In genomic region chr1:44792736-44793502, GRCh38 we compare ENCODE assay signal across 17 cellular contexts. TPM values are rescaled to one million over a fixed set of nuclear protein-coding genes. Genes with fewer than 3 reads are reported as not detected.
DNase-seq lines count a peak whose midpoint lies in the region; ATAC-seq, FAIRE-seq and TF ChIP-seq lines count a peak whose summit lies in the region.
"Had no signal": no experiment of that assay in that cellular context is flagged by ENCODE, and none has a peak within 500 bp of the region (broad histone marks: within the 10 kb centered on the region; RNA-seq: fewer than 3 reads in every experiment).

No MANE protein-coding gene starts in this region.

- no TSS peak for BruUV-seq in GM12878 (replicated peaks; lab: Mats Ljungman, UMichigan)

- no peak overlapping the region for H3K4ac ChIP-seq in neuronal stem cell (ENCODE audit: low read length)

- H3K23ac ChIP-seq in neuronal stem cell (ENCODE audit: low read depth, low read length, poor library complexity) = no peak overlapping the region

- H3K4me3 ChIP-seq in right cardiac atrium (ENCODE audit: low read length) (no peak overlapping the region), GM12878 (no peak overlapping the region), neuronal stem cell (ENCODE audit: low read length in 2 of 2) (no peak overlapping the region)
- H3K4me3 ChIP-seq: thoracic aorta had no signal

- CTCF ChIA-PET in GM12878 (lab: Yijun Ruan, JAX) = interaction anchor here (0.6 to 2.8 kb wide), 32 partner anchors 9 to 699 kb away, joined by 3 to 32 read pairs (median 4); partner anchors contain the start of genes BTBD19, EIF2B3, HECTD3 and UROD

- POLR2A ChIA-PET in GM12878 (lab: Charles Lee) = interaction anchor here (0.8 to 1.6 kb wide), 5 partner anchors 9 to 62 kb away, joined by 3 to 7 read pairs (median 4); partner anchors contain the start of genes RNU5D-1 and RPS8

- RAD21 ChIA-PET in GM12878 (lab: Charles Lee; ENCODE audit: unreplicated experiment) = interaction anchor here (0.5 to 1.7 kb wide), 14 partner anchors 9 to 511 kb away, joined by 3 to 16 read pairs (median 4); partner anchors contain the start of genes HECTD3 and UROD

- H3K79me2 ChIP-seq in GM12878 (ENCODE audit: control insufficient read depth, insufficient read depth, low read length) = no peaks in the 10 kb centered on the region

- no peaks in the 10 kb centered on the region for H3K27me3 ChIP-seq in right cardiac atrium (ENCODE audit: control insufficient read depth, insufficient read depth)
- no peaks in the 10 kb centered on the region for H3K27me3 ChIP-seq in GM12878 (replicated peaks in 1 of 2; ENCODE audit: control insufficient read depth in 2 of 2, insufficient read depth in 2 of 2, low read length in 1 of 2)
- peaks cover 0 to 3% (median 0%) of the 10 kb centered on the region in 3 experiments for H3K27me3 ChIP-seq in neuronal stem cell (ENCODE audit: control insufficient read depth in 3 of 3, insufficient read depth in 3 of 3, low read depth in 1 of 3, low read length in 3 of 3)

- ATAC-seq in right cardiac atrium (peak in 1 of 2 donors; percentile 4), GM12878 (no peak), HG03378 (IDR thresholded peaks at IDR 0.05; ENCODE audit: unreplicated experiment) (no peak)
- ATAC-seq in stimulated activated naive CD8-positive, alpha-beta T cell treated with anti-CD3 and anti-CD28 coated beads, Interleukin-15, amount 100 ng/mL, for 72 hours = no peak

- H3K9ac ChIP-seq in GM12878 (ENCODE audit: control insufficient read depth, insufficient read depth, low read length) (no peak overlapping the region), neuronal stem cell (ENCODE audit: low read depth, low read length, poor library complexity) (no peak overlapping the region)

- no peak overlapping the region for H3K14ac ChIP-seq in neuronal stem cell (ENCODE audit: low read length)

- no peak overlapping the region for H4K91ac ChIP-seq in neuronal stem cell (ENCODE audit: low read depth, low read length, poor library complexity)

- no peaks in the 10 kb centered on the region for H4K20me1 ChIP-seq in GM12878 (ENCODE audit: control insufficient read depth, insufficient read depth)

- FAIRE-seq in GM12878 (lab: Jason Lieb, UNC) = no peak
- FAIRE-seq: D721Med had no signal

- no peaks in the 10 kb centered on the region for H3K79me1 ChIP-seq in neuronal stem cell (ENCODE audit: low read depth, low read length)

- H3K27me3 Mint-ChIP-seq in stimulated activated naive CD8-positive, alpha-beta T cell treated with anti-CD3 and anti-CD28 coated beads, Interleukin-15, amount 100 ng/mL, for 72 hours = no peaks in the 10 kb centered on the region

- no peak overlapping the region for H4K8ac ChIP-seq in neuronal stem cell (ENCODE audit: low read depth, low read length)

- no peak for TF ChIP-seq CTCF in GM12878 (IDR thresholded peaks at IDR 0.05 in 2 of 3, conservative IDR thresholded peaks at IDR 0.05 in 1 of 3; ENCODE audit: control insufficient read depth in 2 of 3, extremely low read depth in 1 of 3, insufficient read depth in 1 of 3, low read depth in 3 of 3, low read length in 3 of 3)

- in situ Hi-C loops in GM12878 (cut with MboI) = no loop called here

- H2AFZ ChIP-seq in GM12878 (ENCODE audit: control insufficient read depth, low read depth, low read length) (peak overlapping the region; percentile 37; the same call in 1 of the 2 replicates), neuronal stem cell (ENCODE audit: low read length) (peak overlapping the region; percentile 63)

- no peaks in the 10 kb centered on the region for H3K9me3 Mint-ChIP-seq in stimulated activated naive CD8-positive, alpha-beta T cell treated with anti-CD3 and anti-CD28 coated beads, Interleukin-15, amount 100 ng/mL, for 72 hours
- H3K9me3 Mint-ChIP-seq: activated T-helper 1 cell treated with anti-CD3 and anti-CD28 coated beads, Interleukin-12 subunit alpha, Interleukin-12 subunit beta, Interleukin-2, Interleukin-4 antibody, amounts not matched to agents 30 ng/mL and 10 ng/mL and 1 ng/mL, durations not matched to agents 14 hours and 24 hours and 36 hours; T-helper 2 cell treated with Interferon-gamma antibody and Interleukin-4, amounts not matched to agents 5 μg/mL and 100 μg/mL, for 36 hours had no signal

- no peak overlapping the region for H3K4me3 Mint-ChIP-seq in stimulated activated naive CD8-positive, alpha-beta T cell treated with anti-CD3 and anti-CD28 coated beads, Interleukin-15, amount 100 ng/mL, for 72 hours
- H3K4me3 Mint-ChIP-seq: activated T-helper 1 cell treated with anti-CD3 and anti-CD28 coated beads, Interleukin-12 subunit alpha, Interleukin-12 subunit beta, Interleukin-2, Interleukin-4 antibody, amounts not matched to agents 30 ng/mL and 10 ng/mL and 1 ng/mL, durations not matched to agents 14 hours and 24 hours and 36 hours; T-helper 2 cell treated with Interferon-gamma antibody and Interleukin-4, amounts not matched to agents 5 μg/mL and 100 μg/mL, for 36 hours had no signal

- no peak overlapping the region for H2BK12ac ChIP-seq in neuronal stem cell (ENCODE audit: low read length)

- H2BK5ac ChIP-seq in neuronal stem cell (ENCODE audit: low read length) = no peak overlapping the region

- TF ChIP-seq POLR2A in GM12878 (IDR thresholded peaks at IDR 0.05; ENCODE audit: low read depth, low read length) = no peak

- no peak overlapping the region for H2BK15ac ChIP-seq in neuronal stem cell (ENCODE audit: low read length)

- no peak for TF ChIP-seq EP300 in GM12878 (IDR thresholded peaks at IDR 0.05; ENCODE audit: borderline replicate concordance in 1 of 2, control insufficient read depth in 1 of 2, low read depth in 2 of 2, low read length in 2 of 2)

- no peaks in the 10 kb centered on the region for H3K9me3 ChIP-seq in right cardiac atrium (ENCODE audit: control insufficient read depth, low read length)
- H3K9me3 ChIP-seq in GM12878 (replicated peaks; ENCODE audit: control insufficient read depth, insufficient read depth, low read length) = no peaks in the 10 kb centered on the region
- no peaks in the 10 kb centered on the region for H3K9me3 ChIP-seq in neuronal stem cell (replicated peaks in 1 of 2; ENCODE audit: control insufficient read depth in 2 of 2, insufficient read depth in 1 of 2, low read depth in 1 of 2, low read length in 2 of 2)
- H3K9me3 ChIP-seq: thoracic aorta had no signal

- peaks cover 9% of the 10 kb centered on the region for H3K4me1 Mint-ChIP-seq in stimulated activated naive CD8-positive, alpha-beta T cell treated with anti-CD3 and anti-CD28 coated beads, Interleukin-15, amount 100 ng/mL, for 72 hours

- peak overlapping the region in 1 of 2 donors; percentile 30 for H3K27ac Mint-ChIP-seq in stimulated activated naive CD8-positive, alpha-beta T cell treated with anti-CD3 and anti-CD28 coated beads, Interleukin-15, amount 100 ng/mL, for 72 hours
- H3K27ac Mint-ChIP-seq: activated T-helper 1 cell treated with anti-CD3 and anti-CD28 coated beads, Interleukin-12 subunit alpha, Interleukin-12 subunit beta, Interleukin-2, Interleukin-4 antibody, amounts not matched to agents 30 ng/mL and 10 ng/mL and 1 ng/mL, durations not matched to agents 14 hours and 24 hours and 36 hours; T-helper 2 cell treated with Interferon-gamma antibody and Interleukin-4, amounts not matched to agents 5 μg/mL and 100 μg/mL, for 36 hours had no signal

- TF ChIP-seq RAD21 in GM12878 (IDR thresholded peaks at IDR 0.05; ENCODE audit: insufficient read depth, low read depth, low read length) = no peak

- H3K4me1 ChIP-seq in right cardiac atrium (ENCODE audit: control insufficient read depth, insufficient read depth, low read length) (no peaks in the 10 kb centered on the region), GM12878 (ENCODE audit: control insufficient read depth, insufficient read depth, low read length) (no peaks in the 10 kb centered on the region), neuronal stem cell (ENCODE audit: control insufficient read depth in 2 of 2, insufficient read depth in 1 of 2, low read depth in 1 of 2, low read length in 2 of 2) (peaks cover 2 to 5% of the 10 kb centered on the region in 2 donors)

- peak overlapping the region; percentile 2 for H3K18ac ChIP-seq in neuronal stem cell (ENCODE audit: low read length)

- H3K27ac ChIP-seq in right cardiac atrium (ENCODE audit: low read length) (no peak overlapping the region), GM12878 (ENCODE audit: control insufficient read depth, insufficient read depth) (no peak overlapping the region), neuronal stem cell (replicated peaks; ENCODE audit: low read length) (no peak overlapping the region)

- DNase-seq in right cardiac atrium (peak in 2 of 3 donors; percentile 25 to 26), cardiac septum (ENCODE audit: low spot score) (no peak), GM12878 (ENCODE audit: low read depth, low spot score) (no peak), neuronal stem cell (ENCODE audit: low spot score) (no peak), NCI-H524 treated with DMSO at 0.1 percent for 48 hours (lab: John Stamatoyannopoulos, UW) (no peak)
- no peak for DNase-seq in activated CD4-positive, CD25-positive, alpha-beta regulatory T cell treated with anti-CD3 and anti-CD28 coated beads, Interleukin-2, amount 50 U/mL, for 72 hours
- no peak for DNase-seq in stimulated activated naive CD8-positive, alpha-beta T cell treated with anti-CD3 and anti-CD28 coated beads, Interleukin-15, amount 100 ng/mL, for 72 hours
- DNase-seq: hippocampal formation, NCI-H1694 treated with DMSO at 0.1 percent for 48 hours, NCI-H748 treated with DMSO at 0.1 percent for 48 hours had no signal

- no peak overlapping the region for H2BK120ac ChIP-seq in neuronal stem cell (ENCODE audit: low read depth, low read length)

- H2AK5ac ChIP-seq in neuronal stem cell (ENCODE audit: low read depth, low read length) = peak overlapping the region; percentile 53

- SMC1A ChIA-PET in GM12878 (lab: Charles Lee; ENCODE audit: uncharacterized antibody, unreplicated experiment) = interaction anchor here (0.6 to 2.5 kb wide), 12 partner anchors 12 to 555 kb away, joined by 3 to 10 read pairs (median 4); partner anchors contain the start of gene UROD

- no peak overlapping the region for H3K4me2 ChIP-seq in GM12878 (ENCODE audit: control insufficient read depth, insufficient read depth)
- no peak overlapping the region for H3K4me2 ChIP-seq in neuronal stem cell (ENCODE audit: insufficient read depth, low read length, poor library complexity, severe bottlenecking)

- intact Hi-C loops in right cardiac atrium (cut with DNase I) (no loop called here), cardiac septum (cut with DNase I) (no loop called here), GM12878 (cut with micrococcal nuclease; ENCODE audit: unreplicated experiment) (loop anchor here (2.0 to 5.0 kb wide), 3 partner anchors 44 to 509 kb away; partner anchors contain the start of gene UROD)

- WGBS in right cardiac atrium = 90% methylated on average over 9 of the region's 9 CpGs
- WGBS in GM12878 (ENCODE audit: insufficient coverage, insufficient replicate concordance, low lambda C conversion rate, missing lambda C conversion rate) = 58% methylated on average over 9 of the region's 9 CpGs
- WGBS in neuronal stem cell (ENCODE audit: extremely low coverage in 2 of 2, insufficient read length in 2 of 2, insufficient replicate concordance in 1 of 2), 2 donors = no CpG with 5 or more reads among the region's 9 CpGs

- H3K36me3 ChIP-seq in GM12878 (ENCODE audit: control insufficient read depth in 2 of 2, insufficient read depth in 2 of 2, low read length in 1 of 2) (no peaks in the 10 kb centered on the region), neuronal stem cell (replicated peaks in 1 of 2; ENCODE audit: control insufficient read depth in 2 of 2, insufficient read depth in 2 of 2, low read length in 2 of 2) (no peaks in the 10 kb centered on the region)
- H3K36me3 ChIP-seq: thoracic aorta had no signal

RNA-seq across cellular contexts. Expression of gene BEST4, which starts 4.9 kb away (rescaled TPM):
- total RNA-seq in right cardiac atrium = under 1 TPM; 0.14 to 0.28 (median 0.22) TPM
- 0.18 TPM for polyA plus RNA-seq in right cardiac atrium
- 0.11 TPM for total RNA-seq in cardiac septum
- 0.48 and 0.83 TPM in 2 replicates for total RNA-seq in GM12878 (2013; cell fraction: nucleolus; rRNA removed)
- 0.65 and 0.85 TPM in 2 replicates for total RNA-seq in GM12878 (2014; rRNA removed)
- 0.40 and 0.46 TPM in 2 replicates for total RNA-seq in GM12878 (2014; rRNA removed; fragmentation: Illumina TruSeq; extraction: Trizol)
- 1.3 and 1.5 TPM in 2 replicates for total RNA-seq in GM12878 (2021)
- 0.20 TPM for polyA plus RNA-seq in GM12878 (2011; ENCODE audit: low read depth)
- 0.08 TPM in 1 of 2 replicates, not detected in the other for polyA plus RNA-seq in GM12878 (2011; rRNA removed)
- polyA plus RNA-seq in GM12878 (2011; cell fraction: cytosol; rRNA removed) = 0.03 and 0.16 TPM in 2 replicates
- polyA plus RNA-seq in GM12878 (2011; cell fraction: nucleus; rRNA removed) = 0.22 TPM in 2 replicates
- polyA plus RNA-seq in GM12878 (2012) = 0.76 and 1.2 TPM in 2 replicates
- polyA plus RNA-seq in GM12878 (2014; fragmentation: Illumina TruSeq; extraction: Trizol) = 0.38 and 0.73 TPM in 2 replicates
- polyA plus RNA-seq in GM12878 (2014; fragmentation: Nextera tagmentation; extraction: Ambion mirVana) = under 1 TPM; 0.06 to 0.20 TPM
- polyA plus RNA-seq in GM12878 (2014; rRNA removed) = 0.76 and 0.94 TPM in 2 replicates
- polyA plus RNA-seq in GM12878 (2016; fragmentation: Nextera tagmentation; extraction: Ambion mirVana) = under 1 TPM; 0.43 to 0.98 TPM
- 0.10 TPM in 1 of 2 replicates, not detected in the other for polyA minus RNA-seq in GM12878 (2011; rRNA and poly(A)+ RNA removed)
- not detected in 2 replicates for polyA minus RNA-seq in GM12878 (2011; cell fraction: cytosol; rRNA and poly(A)+ RNA removed)
- 0.19 TPM in 1 of 2 replicates, not detected in the other for polyA minus RNA-seq in GM12878 (2011; cell fraction: nucleus; rRNA and poly(A)+ RNA removed)
- 2.1 TPM for polyA plus RNA-seq in neuronal stem cell (2013, experiment 1 of 2)
- polyA plus RNA-seq in neuronal stem cell (2013, experiment 2 of 2) = 1.9 TPM
- total RNA-seq: Right ventricle myocardium inferior had no signal

RNA-seq across cellular contexts. Expression of gene PLK3, which starts 7.3 kb away (rescaled TPM):
- total RNA-seq in right cardiac atrium (10 to 100 TPM in 1 of 4 donors, 1 to 10 TPM in 3; 6.0 to 11.4 (median 8.2) TPM), cardiac septum (8.4 TPM), GM12878 (2014; rRNA removed) (19.9 and 23.1 TPM in 2 replicates), GM12878 (2014; rRNA removed; fragmentation: Illumina TruSeq; extraction: Trizol) (8.1 and 9.0 TPM in 2 replicates), GM12878 (2021) (16.5 and 20.9 TPM in 2 replicates)
- polyA plus RNA-seq in right cardiac atrium (11.0 TPM), GM12878 (2011; rRNA removed) (6.4 and 11.6 TPM in 2 replicates), GM12878 (2014; fragmentation: Illumina TruSeq; extraction: Trizol) (5.4 and 9.3 TPM in 2 replicates), GM12878 (2014; fragmentation: Nextera tagmentation; extraction: Ambion mirVana) (1 to 10 TPM; 1.5 to 1.9 TPM), GM12878 (2014; rRNA removed) (23.2 and 29.2 TPM in 2 replicates), GM12878 (2016; fragmentation: Nextera tagmentation; extraction: Ambion mirVana) (10 to 100 TPM; 12.5 to 17.5 TPM)
- total RNA-seq in GM12878 (2013; cell fraction: nucleolus; rRNA removed) = 46.1 and 49.0 TPM in 2 replicates
- polyA plus RNA-seq in GM12878 (2011; ENCODE audit: low read depth) = 5.7 TPM
- 15.5 and 18.4 TPM in 2 replicates for polyA plus RNA-seq in GM12878 (2011; cell fraction: cytosol; rRNA removed)
- 86.8 and 98.6 TPM in 2 replicates for polyA plus RNA-seq in GM12878 (2011; cell fraction: nucleus; rRNA removed)
- 12.9 and 13.7 TPM in 2 replicates for polyA plus RNA-seq in GM12878 (2012)
- polyA minus RNA-seq in GM12878 (2011; rRNA and poly(A)+ RNA removed) = 10.7 and 18.8 TPM in 2 replicates
- 7.9 and 8.8 TPM in 2 replicates for polyA minus RNA-seq in GM12878 (2011; cell fraction: cytosol; rRNA and poly(A)+ RNA removed)
- polyA minus RNA-seq in GM12878 (2011; cell fraction: nucleus; rRNA and poly(A)+ RNA removed) = 30.6 and 52.9 TPM in 2 replicates
- 8.3 TPM for polyA plus RNA-seq in neuronal stem cell (2013, experiment 1 of 2)
- 7.4 TPM for polyA plus RNA-seq in neuronal stem cell (2013, experiment 2 of 2)

RNA-seq across cellular contexts. Expression of gene DYNLT4, which starts 14.2 kb away (rescaled TPM):
- total RNA-seq in right cardiac atrium = under 1 TPM in 3 of 4 donors, not detected in 1; 0.44 to 0.74 (median 0.47) TPM
- polyA plus RNA-seq in right cardiac atrium = 1.1 TPM
- not detected for total RNA-seq in cardiac septum
- total RNA-seq in GM12878 (2013; cell fraction: nucleolus; rRNA removed) = 1.3 TPM in 1 of 2 replicates, not detected in the other
- not detected in 2 replicates for total RNA-seq in GM12878 (2014; rRNA removed)
- not detected in 2 replicates for total RNA-seq in GM12878 (2014; rRNA removed; fragmentation: Illumina TruSeq; extraction: Trizol)
- 0.28 and 0.45 TPM in 2 replicates for total RNA-seq in GM12878 (2021)
- polyA plus RNA-seq in GM12878 (2011; ENCODE audit: low read depth) = not detected
- not detected in 2 replicates for polyA plus RNA-seq in GM12878 (2011; rRNA removed)
- polyA plus RNA-seq in GM12878 (2011; cell fraction: cytosol; rRNA removed) = 0.10 TPM in 1 of 2 replicates, not detected in the other
- 0.22 TPM in 1 of 2 replicates, not detected in the other for polyA plus RNA-seq in GM12878 (2011; cell fraction: nucleus; rRNA removed)
- not detected in 2 replicates for polyA plus RNA-seq in GM12878 (2012)
- not detected in 2 replicates for polyA plus RNA-seq in GM12878 (2014; fragmentation: Illumina TruSeq; extraction: Trizol)
- not detected for polyA plus RNA-seq in GM12878 (2014; fragmentation: Nextera tagmentation; extraction: Ambion mirVana)
- not detected in 2 replicates for polyA plus RNA-seq in GM12878 (2014; rRNA removed)
- polyA plus RNA-seq in GM12878 (2016; fragmentation: Nextera tagmentation; extraction: Ambion mirVana) = under 1 TPM in 1 of 2 experiments, not detected in 1; 0.23 TPM
- polyA minus RNA-seq in GM12878 (2011; rRNA and poly(A)+ RNA removed) = not detected in 2 replicates
- not detected in 2 replicates for polyA minus RNA-seq in GM12878 (2011; cell fraction: cytosol; rRNA and poly(A)+ RNA removed)
- polyA minus RNA-seq in GM12878 (2011; cell fraction: nucleus; rRNA and poly(A)+ RNA removed) = 0.57 and 0.60 TPM in 2 replicates
- not detected for polyA plus RNA-seq in neuronal stem cell (2013, experiment 1 of 2)
- polyA plus RNA-seq in neuronal stem cell (2013, experiment 2 of 2) = not detected
- total RNA-seq: thoracic aorta had no signal
- polyA plus RNA-seq: fibroblast of lung had no signal

RNA-seq across cellular contexts. Expression of gene BTBD19, which starts 15.4 kb away (rescaled TPM):
- total RNA-seq in right cardiac atrium (1 to 10 TPM; 5.1 to 8.8 (median 5.7) TPM), cardiac septum (4.4 TPM), GM12878 (2014; rRNA removed) (0.44 and 1.1 TPM in 2 replicates), GM12878 (2014; rRNA removed; fragmentation: Illumina TruSeq; extraction: Trizol) (0.18 and 0.45 TPM in 2 replicates), GM12878 (2021) (1.6 and 2.7 TPM in 2 replicates)
- polyA plus RNA-seq in right cardiac atrium (6.4 TPM), GM12878 (2011; rRNA removed) (0.30 and 0.67 TPM in 2 replicates), GM12878 (2014; fragmentation: Illumina TruSeq; extraction: Trizol) (0.29 and 0.37 TPM in 2 replicates), GM12878 (2014; fragmentation: Nextera tagmentation; extraction: Ambion mirVana) (under 1 TPM; 0.13 to 0.40 TPM), GM12878 (2014; rRNA removed) (1.0 and 3.0 TPM in 2 replicates), GM12878 (2016; fragmentation: Nextera tagmentation; extraction: Ambion mirVana) (under 1 TPM; 0.18 to 0.23 TPM)
- 3.8 and 5.1 TPM in 2 replicates for total RNA-seq in GM12878 (2013; cell fraction: nucleolus; rRNA removed)
- polyA plus RNA-seq in GM12878 (2011; ENCODE audit: low read depth) = 0.41 TPM
- 0.89 and 1.0 TPM in 2 replicates for polyA plus RNA-seq in GM12878 (2011; cell fraction: cytosol; rRNA removed)
- polyA plus RNA-seq in GM12878 (2011; cell fraction: nucleus; rRNA removed) = 3.0 and 3.1 TPM in 2 replicates
- 0.63 and 1.0 TPM in 2 replicates for polyA plus RNA-seq in GM12878 (2012)
- 0.80 and 1.2 TPM in 2 replicates for polyA minus RNA-seq in GM12878 (2011; rRNA and poly(A)+ RNA removed)
- 1.1 TPM in 1 of 2 replicates, not detected in the other for polyA minus RNA-seq in GM12878 (2011; cell fraction: cytosol; rRNA and poly(A)+ RNA removed)
- polyA minus RNA-seq in GM12878 (2011; cell fraction: nucleus; rRNA and poly(A)+ RNA removed) = 1.6 and 3.2 TPM in 2 replicates
- 2.2 TPM for polyA plus RNA-seq in neuronal stem cell (2013, experiment 1 of 2)
- 2.0 TPM for polyA plus RNA-seq in neuronal stem cell (2013, experiment 2 of 2)

RNA-seq across cellular contexts. Expression of gene RPS8, which starts 17.6 kb away (rescaled TPM):
- total RNA-seq in right cardiac atrium = 1,000 to 10,000 TPM in 1 of 4 donors, 100 to 1,000 TPM in 3; 848 to 1,081 (median 910) TPM
- polyA plus RNA-seq in right cardiac atrium = 1,144 TPM
- total RNA-seq in cardiac septum = 581 TPM
- total RNA-seq in GM12878 (2013; cell fraction: nucleolus; rRNA removed) = 330 and 356 TPM in 2 replicates
- 3,351 and 3,453 TPM in 2 replicates for total RNA-seq in GM12878 (2014; rRNA removed)
- total RNA-seq in GM12878 (2014; rRNA removed; fragmentation: Illumina TruSeq; extraction: Trizol) = 3,065 and 3,117 TPM in 2 replicates
- total RNA-seq in GM12878 (2021) = 3,050 and 3,180 TPM in 2 replicates
- polyA plus RNA-seq in GM12878 (2011; ENCODE audit: low read depth) = 4,615 TPM
- 2,404 and 2,482 TPM in 2 replicates for polyA plus RNA-seq in GM12878 (2011; rRNA removed)
- polyA plus RNA-seq in GM12878 (2011; cell fraction: cytosol; rRNA removed) = 2,295 and 2,366 TPM in 2 replicates
- 751 and 887 TPM in 2 replicates for polyA plus RNA-seq in GM12878 (2011; cell fraction: nucleus; rRNA removed)
- polyA plus RNA-seq in GM12878 (2012) = 3,919 and 4,067 TPM in 2 replicates
- polyA plus RNA-seq in GM12878 (2014; fragmentation: Illumina TruSeq; extraction: Trizol) = 1,912 and 2,704 TPM in 2 replicates
- 1,000 to 10,000 TPM; 2,238 to 3,059 TPM for polyA plus RNA-seq in GM12878 (2014; fragmentation: Nextera tagmentation; extraction: Ambion mirVana)
- 3,141 and 3,461 TPM in 2 replicates for polyA plus RNA-seq in GM12878 (2014; rRNA removed)
- 1,000 to 10,000 TPM; 1,296 to 1,343 TPM for polyA plus RNA-seq in GM12878 (2016; fragmentation: Nextera tagmentation; extraction: Ambion mirVana)
- 702 and 773 TPM in 2 replicates for polyA minus RNA-seq in GM12878 (2011; rRNA and poly(A)+ RNA removed)
- 421 and 433 TPM in 2 replicates for polyA minus RNA-seq in GM12878 (2011; cell fraction: cytosol; rRNA and poly(A)+ RNA removed)
- 155 and 214 TPM in 2 replicates for polyA minus RNA-seq in GM12878 (2011; cell fraction: nucleus; rRNA and poly(A)+ RNA removed)
- 7,805 TPM for polyA plus RNA-seq in neuronal stem cell (2013, experiment 1 of 2)
- 7,922 TPM for polyA plus RNA-seq in neuronal stem cell (2013, experiment 2 of 2)

Comparison
In these comparisons a context has a peak if more than half of its experiments do, and no peak if none do; other contexts are left out.
1. DNase-seq: peak in right cardiac atrium (2 of 3); none in cardiac septum (single experiment), GM12878 (single experiment), neuronal stem cell (single experiment), activated CD4-positive, CD25-positive, alpha-beta regulatory T cell treated with anti-CD3 and anti-CD28 coated beads, Interleukin-2, amount 50 U/mL, for 72 hours (single experiment), NCI-H524 treated with DMSO at 0.1 percent for 48 hours (single experiment) and stimulated activated naive CD8-positive, alpha-beta T cell treated with anti-CD3 and anti-CD28 coated beads, Interleukin-15, amount 100 ng/mL, for 72 hours (0 of 2).